8 cellular contexts compared by ENCODE assay signal in the genomic region with DNA sequence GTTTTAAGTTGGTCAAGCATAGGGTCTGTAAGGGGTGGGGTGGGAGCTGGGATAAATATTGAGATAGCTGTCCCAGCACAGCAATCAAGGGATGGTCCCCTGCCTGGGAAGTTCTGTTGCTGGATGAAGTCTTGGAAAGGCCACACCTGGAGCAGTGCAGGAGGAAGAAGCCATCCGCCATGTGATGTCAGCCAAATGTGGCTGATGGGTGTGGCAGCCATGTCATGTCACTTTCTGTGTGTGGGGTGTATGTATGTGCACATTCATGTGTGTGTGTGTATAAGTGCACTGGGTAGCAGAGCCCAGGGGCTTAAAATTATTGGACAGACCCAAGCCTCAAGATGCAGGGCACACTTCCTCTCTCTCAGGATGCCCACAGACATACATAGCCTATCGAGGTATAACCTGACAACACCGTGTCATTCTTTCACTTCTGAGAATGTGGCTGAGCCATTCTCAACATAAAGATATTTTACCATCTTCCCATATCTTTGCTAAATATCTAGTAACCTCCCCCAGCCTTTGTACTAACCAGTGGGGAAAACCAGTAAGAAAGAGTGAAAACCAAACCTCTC. TPM values are rescaled to one million over a fixed set of nuclear protein-coding genes. Genes with fewer than 3 reads are reported as not detected.
DNase-seq lines count a peak whose midpoint lies in the region; ATAC-seq and TF ChIP-seq lines count a peak whose summit lies in the region.

No MANE protein-coding gene starts in this region.

- ATAC-seq in HG02852 (IDR thresholded peaks at IDR 0.05; ENCODE audit: unreplicated experiment), result peak; percentile 43
- ATAC-seq in stimulated activated memory B cell treated with anti-CD40 and anti-IgM and Interleukin-4, amounts not matched to agents 10 μg/mL and 1 μg/mL and 100 μg/mL, for 72 hours, result peak; percentile 76

- peaks cover 91% of the 10 kb centered on the region for H3K36me3 Mint-ChIP-seq in activated T-cell treated with anti-CD3 and anti-CD28 coated beads, Interleukin-2, amount 50 U/mL, for 24 hours (ENCODE audit: low read depth)
- H3K36me3 Mint-ChIP-seq in stimulated activated memory B cell treated with anti-CD40 and anti-IgM and Interleukin-4, amounts not matched to agents 10 μg/mL and 1 μg/mL and 100 μg/mL, for 72 hours, result peaks cover 37% of the 10 kb centered on the region
- peaks cover 22% of the 10 kb centered on the region for H3K36me3 Mint-ChIP-seq in Calu3 (ENCODE audit: insufficient read depth, unreplicated experiment)

- TF ChIP-seq CTCF in Calu3 (IDR thresholded peaks at IDR 0.05; ENCODE audit: unreplicated experiment), result no peak

- intact Hi-C loops in Calu3 (cut with micrococcal nuclease; ENCODE audit: unreplicated experiment), result no loop called here

- peak overlapping the region; percentile 73 for H3K4me3 Mint-ChIP-seq in activated T-cell treated with anti-CD3 and anti-CD28 coated beads, Interleukin-2, amount 50 U/mL, for 24 hours
- H3K4me3 Mint-ChIP-seq in stimulated activated memory B cell treated with anti-CD40 and anti-IgM and Interleukin-4, amounts not matched to agents 10 μg/mL and 1 μg/mL and 100 μg/mL, for 72 hours, result peak overlapping the region; percentile 40
- H3K4me3 Mint-ChIP-seq in Calu3 (ENCODE audit: low read depth, unreplicated experiment), result no peak overlapping the region

- BruUV-seq in Calu3 (replicated peaks; lab: Mats Ljungman, UMichigan), result no TSS peak

- peaks cover 69% of the 10 kb centered on the region for H3K4me1 Mint-ChIP-seq in activated T-cell treated with anti-CD3 and anti-CD28 coated beads, Interleukin-2, amount 50 U/mL, for 24 hours (ENCODE audit: low read depth)
- peaks cover 46% of the 10 kb centered on the region for H3K4me1 Mint-ChIP-seq in stimulated activated memory B cell treated with anti-CD40 and anti-IgM and Interleukin-4, amounts not matched to agents 10 μg/mL and 1 μg/mL and 100 μg/mL, for 72 hours
- peaks cover 14% of the 10 kb centered on the region for H3K4me1 Mint-ChIP-seq in Calu3 (ENCODE audit: low read depth, unreplicated experiment)

- no peaks in the 10 kb centered on the region for H3K27me3 Mint-ChIP-seq in activated T-cell treated with anti-CD3 and anti-CD28 coated beads, Interleukin-2, amount 50 U/mL, for 24 hours
- no peaks in the 10 kb centered on the region for H3K27me3 Mint-ChIP-seq in stimulated activated memory B cell treated with anti-CD40 and anti-IgM and Interleukin-4, amounts not matched to agents 10 μg/mL and 1 μg/mL and 100 μg/mL, for 72 hours
- H3K27me3 Mint-ChIP-seq in Calu3 (ENCODE audit: unreplicated experiment), result no peaks in the 10 kb centered on the region

- peak; percentile 45 for DNase-seq in activated T-cell treated with anti-CD3 and anti-CD28 coated beads, Interleukin-2, amount 50 U/mL, for 24 hours
- no peak for DNase-seq in activated T-cell treated with anti-CD3 and anti-CD28 coated beads for 4 hours
- peak; percentile 12 to 24 for DNase-seq in activated CD4-positive, alpha-beta T cell treated with anti-CD3 and anti-CD28 coated beads, Interleukin-2, amount 50 U/mL, for 48 hours
- no peak for DNase-seq in DMS53 treated with DMSO at 0.1 percent for 48 hours (lab: John Stamatoyannopoulos, UW; ENCODE audit: unreplicated experiment)
- DNase-seq in Calu3, result no peak
- DNase-seq in DMS79 treated with DMSO at 0.1 percent for 48 hours (lab: John Stamatoyannopoulos, UW), result no peak

- peak overlapping the region; percentile 94 for H3K27ac Mint-ChIP-seq in activated T-cell treated with anti-CD3 and anti-CD28 coated beads, Interleukin-2, amount 50 U/mL, for 24 hours
- peak overlapping the region; percentile 41 for H3K27ac Mint-ChIP-seq in stimulated activated memory B cell treated with anti-CD40 and anti-IgM and Interleukin-4, amounts not matched to agents 10 μg/mL and 1 μg/mL and 100 μg/mL, for 72 hours
- H3K27ac Mint-ChIP-seq in Calu3 (ENCODE audit: unreplicated experiment), result no peak overlapping the region

- no peaks in the 10 kb centered on the region for H3K9me3 Mint-ChIP-seq in activated T-cell treated with anti-CD3 and anti-CD28 coated beads, Interleukin-2, amount 50 U/mL, for 24 hours
- H3K9me3 Mint-ChIP-seq in stimulated activated memory B cell treated with anti-CD40 and anti-IgM and Interleukin-4, amounts not matched to agents 10 μg/mL and 1 μg/mL and 100 μg/mL, for 72 hours, result peaks cover 3% of the 10 kb centered on the region
- H3K9me3 Mint-ChIP-seq in Calu3 (ENCODE audit: low read depth, unreplicated experiment), result no peaks in the 10 kb centered on the region

- CTCF ChIA-PET in Calu3 (lab: Charles Lee), result interaction anchor here (0.6 kb wide), 1 partner anchor 28 kb away, joined by 4 read pairs; no protein-coding TSS in a partner anchor

RNA-seq across cellular contexts. Expression of a gene that starts 11.4 kb away (rescaled TPM):
- total RNA-seq in Calu3 (2022), result 41.4 and 58.7 TPM in 2 replicates

Comparison
In these comparisons a context has a peak if more than half of its experiments do, and no peak if none do; other contexts are left out.
1. DNase-seq: peak in activated T-cell treated with anti-CD3 and anti-CD28 coated beads, Interleukin-2, amount 50 U/mL, for 24 hours (single experiment) and activated CD4-positive, alpha-beta T cell treated with anti-CD3 and anti-CD28 coated beads, Interleukin-2, amount 50 U/mL, for 48 hours (2 of 2); none in activated T-cell treated with anti-CD3 and anti-CD28 coated beads for 4 hours (single experiment), DMS53 treated with DMSO at 0.1 percent for 48 hours (single experiment), Calu3 (single experiment) and DMS79 treated with DMSO at 0.1 percent for 48 hours (single experiment).